8 cellular contexts compared by ENCODE assay signal in genomic region chr10:43408710-43409384, GRCh38. TPM values are rescaled to one million over a fixed set of nuclear protein-coding genes. Genes with fewer than 3 reads are reported as not detected.
DNase-seq lines count a peak whose midpoint lies in the region; ATAC-seq and TF ChIP-seq lines count a peak whose summit lies in the region.

HNRNPF (minus strand) TSS chr10:43409186; CDS start chr10:43387884, 21,302 bp downstream.

- DNase-seq in AML-193 (lab: John Stamatoyannopoulos, UW) (peak; percentile 85 to 89), NCI-H446 treated with DMSO at 0.1 percent for 48 hours (lab: John Stamatoyannopoulos, UW) (peak; percentile 70), cerebellum (ENCODE audit: low spot score) (peak; percentile 97), kidney epithelial cell (ENCODE audit: low read depth) (peak; percentile 61)
- DNase-seq in activated CD4-positive, alpha-beta T cell treated with anti-CD3 and anti-CD28 coated beads for 24 hours (ENCODE audit: low read depth in 2 of 2) = peak; percentile 89 to 93
- DNase-seq in stimulated activated CD4-positive, alpha-beta T cell treated with anti-CD3 and anti-CD28 coated beads, Interleukin-15, amount 100 ng/mL, for 24 hours = peak; percentile 96

- H3K27me3 ChIP-seq in kidney epithelial cell (ENCODE audit: control insufficient read depth, insufficient read depth, low read length) = no peaks in the 10 kb centered on the region

- ATAC-seq in HG03378 (IDR thresholded peaks at IDR 0.05; ENCODE audit: unreplicated experiment) = peak; percentile 56

- no peak for TF ChIP-seq CTCF in kidney epithelial cell (IDR thresholded peaks at IDR 0.05; ENCODE audit: insufficient read depth, low read length, poor library complexity, severe bottlenecking)

- no peaks in the 10 kb centered on the region for H3K36me3 ChIP-seq in kidney epithelial cell (ENCODE audit: control insufficient read depth, insufficient read depth, low read length)

- H3K4me3 ChIP-seq in kidney epithelial cell (ENCODE audit: low read depth, low read length) = peak within 1 kb of the TSS; percentile 93

- TF ChIP-seq POLR2A in GM19099 (IDR thresholded peaks at IDR 0.05; ENCODE audit: extremely low read depth, insufficient read length, low read depth) = peak; percentile 89

RNA-seq across cellular contexts. Expression of gene HNRNPF, which starts in this region (rescaled TPM):
- total RNA-seq in cerebellum = 68.7 TPM
- 262 and 268 TPM in 2 replicates for total RNA-seq in kidney epithelial cell

Comparison
In these comparisons a context has a peak if more than half of its experiments do, and no peak if none do; other contexts are left out.
1. Peak in every context shown above with its lines: DNase-seq, ATAC-seq and H3K4me3 ChIP-seq.